In the genomic region with DNA sequence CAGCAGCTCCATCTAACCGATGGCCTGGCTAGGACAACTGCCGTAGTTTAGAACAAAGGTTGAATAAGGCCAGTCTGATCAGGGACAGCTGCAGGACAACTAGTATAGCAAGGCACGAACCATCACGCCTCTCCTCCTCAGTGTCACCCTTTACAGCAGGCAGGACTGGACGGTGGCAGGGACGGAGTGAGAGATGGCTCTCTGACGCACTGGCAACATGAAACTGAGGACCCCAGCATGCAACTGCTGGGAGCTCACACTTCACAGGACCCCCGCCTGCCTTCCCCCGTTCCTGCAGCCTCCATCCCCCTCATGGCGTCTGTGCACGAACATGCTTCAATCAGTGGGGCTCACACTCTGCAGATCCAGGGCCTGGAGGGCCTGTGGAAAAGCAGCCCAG, we compare ENCODE assay signal across 1 cellular context.
TF ChIP-seq lines count a peak whose summit lies in the region.

No MANE protein-coding gene starts in this region.

TF ChIP-seq in H1, 55 proteins besides CTCF, POLR2A, EP300 and RAD21:
- TF ChIP-seq POLR2AphosphoS5 (IDR thresholded peaks at IDR 0.05; ENCODE audit: low read depth, low read length) (peak; percentile 70; the same call in 1 of the 2 replicates), TAF1 (IDR thresholded peaks at IDR 0.05; ENCODE audit: low read depth, low read length) (no peak), SP1 (IDR thresholded peaks at IDR 0.05; ENCODE audit: low read depth, low read length) (no peak), TAF7 (optimal IDR thresholded peaks at IDR 0.05; ENCODE audit: borderline replicate concordance, low read depth, low read length) (no peak)
